16 cellular contexts compared by ENCODE assay signal in genomic region chr2:71336802-71337201, GRCh38. TPM values are rescaled to one million over a fixed set of nuclear protein-coding genes. Genes with fewer than 3 reads are reported as not detected.
DNase-seq lines count a peak whose midpoint lies in the region; ATAC-seq, FAIRE-seq and TF ChIP-seq lines count a peak whose summit lies in the region.
"Had no signal": no experiment of that assay in that cellular context is flagged by ENCODE, and none has a peak within 500 bp of the region (broad histone marks: within the 10 kb centered on the region; RNA-seq: fewer than 3 reads in every experiment).

No MANE protein-coding gene starts in this region.

- peaks cover 86% of the 10 kb centered on the region for H4K20me1 ChIP-seq in HepG2 (ENCODE audit: insufficient read depth, low read length)

- intact Hi-C loops in HepG2 (cut with micrococcal nuclease; ENCODE audit: unreplicated experiment) = no loop called here
- intact Hi-C loops in testis (cut with DNase I; ENCODE audit: low total_unique reads) = no loop called here

- H3K4me3 ChIP-seq in ACC112 (ENCODE audit: low read depth, low read length) (peak overlapping the region; percentile 42; the same call in 1 of the 2 replicates), bronchial epithelial cell (ENCODE audit: low read depth, low read length) (no peak overlapping the region), HepG2 (replicated peaks in 1 of 3; ENCODE audit: insufficient read depth in 1 of 3, low read depth in 2 of 3, low read length in 3 of 3) (no peak overlapping the region), testis (no peak overlapping the region)

- CTCF ChIA-PET in HepG2 (lab: Yijun Ruan, JAX; ENCODE audit: low intra/inter-chr PET ratio, low total read pairs) = no interaction called here

- H3K79me2 ChIP-seq in ACC112 (ENCODE audit: control insufficient read depth, insufficient read depth, low read length, unreplicated experiment) = peaks cover 96% of the 10 kb centered on the region
- H3K79me2 ChIP-seq in HepG2 (ENCODE audit: insufficient read depth, low read length) = peaks cover 98% of the 10 kb centered on the region

- TF ChIP-seq POLR2A in H54 (IDR thresholded peaks at IDR 0.05; ENCODE audit: low read depth, low read length) = no peak
- 0 out of 4 replicates have a peak, but pooled peaks of 1 of the 2 experiments have one; percentile 3 for TF ChIP-seq POLR2A in HepG2 (IDR thresholded peaks at IDR 0.05; ENCODE audit: insufficient read depth in 1 of 2, low read depth in 2 of 2, low read length in 2 of 2)
- no peak for TF ChIP-seq POLR2A in testis (IDR thresholded peaks at IDR 0.05)

- FAIRE-seq in H54 (lab: Jason Lieb, UNC) (peak; percentile 78), bronchial epithelial cell (lab: Jason Lieb, UNC) (no peak), HepG2 (lab: Jason Lieb, UNC) (no peak)
- FAIRE-seq: urothelium cell line had no signal

- in situ Hi-C loops in HepG2 (cut with HindIII; ENCODE audit: extremely low pct_ligation_motif_present, low pct_unique_long_range_greater_than_20kb) = no loop called here

- no peak for ATAC-seq in HepG2
- no peak for ATAC-seq in GM19397 (IDR thresholded peaks at IDR 0.05; ENCODE audit: unreplicated experiment)
- ATAC-seq: activated CD8-positive, alpha-beta T cell treated with anti-CD3 and anti-CD28 coated beads for 36 hours had no signal

- no TSS peak for BruUV-seq in HepG2 (replicated peaks; lab: Mats Ljungman, UMichigan)

- TF ChIP-seq RAD21 in HepG2 (CRISPR knock-in tag; IDR thresholded peaks at IDR 0.05) = no peak

- TF ChIP-seq EP300 in HepG2 (IDR thresholded peaks at IDR 0.05; ENCODE audit: low read depth in 2 of 2, low read length in 2 of 2) = no peak
- TF ChIP-seq EP300 in HepG2 (CRISPR knock-in tag; IDR thresholded peaks at IDR 0.05; ENCODE audit: borderline replicate concordance) = no peak

- no peaks in the 10 kb centered on the region for H3K27me3 ChIP-seq in ACC112 (ENCODE audit: insufficient read depth, low read length)
- H3K27me3 ChIP-seq in bronchial epithelial cell (ENCODE audit: control insufficient read depth, insufficient read depth, low read length) = no peaks in the 10 kb centered on the region
- no peaks in the 10 kb centered on the region; a peak in 1 of 5 replicates for H3K27me3 ChIP-seq in HepG2 (ENCODE audit: control insufficient read depth in 1 of 2, insufficient read depth in 2 of 2, low read length in 2 of 2)
- no peaks in the 10 kb centered on the region for H3K27me3 ChIP-seq in testis
- H3K27me3 ChIP-seq: esophagus squamous epithelium had no signal

- DNase-seq in H54 (ENCODE audit: insufficient read length, low spot score) (no peak), bronchial epithelial cell (ENCODE audit: low read depth) (peak; percentile 13), HepG2 (ENCODE audit: low spot score) (no peak), C1 segment of cervical spinal cord (lab: John Stamatoyannopoulos, UW) (no peak), NAMALWA (ENCODE audit: low spot score) (no peak), testis (no peak)
- DNase-seq: activated CD8-positive, alpha-beta T cell treated with anti-CD3 and anti-CD28 coated beads for 36 hours; activated effector memory CD4-positive, alpha-beta T cell treated with anti-CD3 and anti-CD28 coated beads, Interleukin-2, amount 50 U/mL, for 16 hours; esophagus squamous epithelium; GOT3; midbrain; NCI-H1105; T1000 had no signal

- H3K27ac ChIP-seq in ACC112 (ENCODE audit: low read depth, low read length) (peak overlapping the region; percentile 42; the same call in 1 of the 2 replicates), HepG2 (ENCODE audit: extremely low read length, insufficient read depth, low read length) (no peak overlapping the region), testis (no peak overlapping the region)

- POLR2A ChIA-PET in HepG2 (lab: Yijun Ruan, JAX) = no interaction called here

- H3K4me2 ChIP-seq in HepG2 (ENCODE audit: low read depth, low read length) = no peak overlapping the region

- H2AFZ ChIP-seq in ACC112 (ENCODE audit: low read length, unreplicated experiment) (no peak overlapping the region), HepG2 (ENCODE audit: low read length) (no peak overlapping the region)

- H3K36me3 ChIP-seq in ACC112 (ENCODE audit: insufficient read depth, low read length) = peaks cover 6% of the 10 kb centered on the region
- H3K36me3 ChIP-seq in bronchial epithelial cell (ENCODE audit: control insufficient read depth, insufficient read depth, low read length) = no peaks in the 10 kb centered on the region
- peaks cover 3 to 12% of the 10 kb centered on the region in 2 experiments for H3K36me3 ChIP-seq in HepG2 (replicated peaks in 1 of 2; ENCODE audit: control insufficient read depth in 1 of 2, insufficient read depth in 2 of 2, low read length in 2 of 2)
- no peaks in the 10 kb centered on the region for H3K36me3 ChIP-seq in testis (ENCODE audit: low read depth, missing control alignments)
- H3K36me3 ChIP-seq: esophagus squamous epithelium had no signal

- TF ChIP-seq CTCF in bronchial epithelial cell (IDR thresholded peaks at IDR 0.05; ENCODE audit: insufficient read depth, low read length, severe bottlenecking) (no peak), HepG2 (CRISPR knock-in tag; IDR thresholded peaks at IDR 0.05) (no peak), testis (IDR thresholded peaks at IDR 0.05) (no peak)

- H3K4me1 ChIP-seq in ACC112 (ENCODE audit: control insufficient read depth, insufficient read depth, low read length, unreplicated experiment) (peaks cover 22% of the 10 kb centered on the region), HepG2 (ENCODE audit: insufficient read depth, low read length) (peaks cover 76% of the 10 kb centered on the region), testis (peaks cover 10% of the 10 kb centered on the region)

- H3K9me3 ChIP-seq in HepG2 (ENCODE audit: low read length) (no peaks in the 10 kb centered on the region), testis (no peaks in the 10 kb centered on the region)
- H3K9me3 ChIP-seq: esophagus squamous epithelium had no signal

- H3K9ac ChIP-seq in HepG2 (ENCODE audit: insufficient read depth, low read depth, low read length) = no peak overlapping the region

TF ChIP-seq in HepG2, 621 proteins besides CTCF, POLR2A, EP300 and RAD21:
- TF ChIP-seq CEBPB (IDR thresholded peaks at IDR 0.05; ENCODE audit: borderline replicate concordance, low read depth, low read length) = peak; percentile 61; the same call in 1 of the 2 replicates
- peak; percentile 60 for TF ChIP-seq RBFOX2 (IDR thresholded peaks at IDR 0.05; ENCODE audit: low read depth, low read length)
- peak; percentile 41 for TF ChIP-seq CEBPG (CRISPR knock-in tag; IDR thresholded peaks at IDR 0.05)
- TF ChIP-seq EHMT2 (IDR thresholded peaks at IDR 0.05; ENCODE audit: borderline replicate concordance, low read depth, low read length) = no peak
- TF ChIP-seq SOX13 (IDR thresholded peaks at IDR 0.05) = no peak
- no peak for TF ChIP-seq SOX13 (CRISPR knock-in tag; conservative IDR thresholded peaks at IDR 0.05 in 1 of 2, IDR thresholded peaks at IDR 0.05 in 1 of 2)
- TF ChIP-seq ZNF234 (CRISPR knock-in tag; conservative IDR thresholded peaks at IDR 0.05) = no peak

RNA-seq across cellular contexts. Expression of gene ZNF638, which starts 5.2 kb away (rescaled TPM):
- total RNA-seq in bronchial epithelial cell = 86.9 and 112 TPM in 2 replicates
- 133 and 144 TPM in 2 replicates for total RNA-seq in HepG2 (2016; rRNA removed; fragmentation: Illumina TruSeq; extraction: Trizol)
- 144 and 165 TPM in 2 replicates for total RNA-seq in HepG2 (2016; cell fraction: cytosol; rRNA removed; fragmentation: Illumina TruSeq; extraction: Trizol; ENCODE audit: low read depth)
- 136 and 142 TPM in 2 replicates for total RNA-seq in HepG2 (2016; cell fraction: insoluble cytoplasmic fraction; rRNA removed; fragmentation: Illumina TruSeq; extraction: Trizol)
- total RNA-seq in HepG2 (2016; cell fraction: membrane; rRNA removed; fragmentation: Illumina TruSeq; extraction: Trizol) = 69.6 and 88.9 TPM in 2 replicates
- total RNA-seq in HepG2 (2016; cell fraction: nucleus; rRNA removed; fragmentation: Illumina TruSeq; extraction: Trizol) = 338 and 339 TPM in 2 replicates
- polyA plus RNA-seq in HepG2 (2011; rRNA removed) = 79.8 and 92.7 TPM in 2 replicates
- 30.4 and 44.2 TPM in 2 replicates for polyA plus RNA-seq in HepG2 (2011; cell fraction: cytosol; rRNA removed)
- polyA plus RNA-seq in HepG2 (2011; cell fraction: nucleus; rRNA removed) = 156 and 178 TPM in 2 replicates
- 94.6 and 110 TPM in 2 replicates for polyA plus RNA-seq in HepG2 (2012)
- 8.2 and 8.9 TPM in 2 replicates for polyA plus RNA-seq in HepG2 (2016; cell fraction: cytosol; fragmentation: Illumina TruSeq; extraction: Trizol; ENCODE audit: low read depth)
- 88.5 and 93.4 TPM in 2 replicates for polyA plus RNA-seq in HepG2 (2016; cell fraction: insoluble cytoplasmic fraction; fragmentation: Illumina TruSeq; extraction: Trizol; ENCODE audit: low read depth)
- polyA plus RNA-seq in HepG2 (2016; cell fraction: membrane; fragmentation: Illumina TruSeq; extraction: Trizol; ENCODE audit: low read depth) = 13.9 and 16.6 TPM in 2 replicates
- 235 and 243 TPM in 2 replicates for polyA plus RNA-seq in HepG2 (2016; cell fraction: nucleus; fragmentation: Illumina TruSeq; extraction: Trizol; ENCODE audit: insufficient read depth, low read depth)
- 88.0 and 129 TPM in 2 replicates for polyA minus RNA-seq in HepG2 (2011; rRNA and poly(A)+ RNA removed; ENCODE audit: low replicate concordance)
- polyA minus RNA-seq in HepG2 (2011; cell fraction: cytosol; rRNA and poly(A)+ RNA removed) = 77.1 and 94.9 TPM in 2 replicates
- 881 and 997 TPM in 2 replicates for polyA minus RNA-seq in HepG2 (2011; cell fraction: nucleus; rRNA and poly(A)+ RNA removed)
- total RNA-seq in testis = 100 to 1,000 TPM; 207 to 226 TPM
- polyA plus RNA-seq in testis (ENCODE audit: insufficient read depth, low read depth, low replicate concordance) = 65.0 TPM
